ENCODE assay signal across 8 cellular contexts in genomic region chr6:119347466-119348307, GRCh38. TPM values are rescaled to one million over a fixed set of nuclear protein-coding genes. Genes with fewer than 3 reads are reported as not detected.
DNase-seq lines count a peak whose midpoint lies in the region; ATAC-seq and TF ChIP-seq lines count a peak whose summit lies in the region.

No MANE protein-coding gene starts in this region.

- H3K36me3 Mint-ChIP-seq in T-helper 1 cell treated with Interleukin-12 subunit alpha and Interleukin-12 subunit beta and Interleukin-4 antibody, amounts not matched to agents 30 μg/mL and 1 μg/mL, for 36 hours (ENCODE audit: low read depth), result peaks cover 15% of the 10 kb centered on the region
- no peaks in the 10 kb centered on the region for H3K36me3 Mint-ChIP-seq in memory B cell

- TF ChIP-seq POLR2A in stomach (IDR thresholded peaks at IDR 0.05), result no peak

- DNase-seq in Daoy (ENCODE audit: low read depth) (peak; percentile 37), colonic mucosa (peak; percentile 73), memory B cell (ENCODE audit: low spot score in 2 of 2) (peak in 1 of 2 donors; percentile 19), stomach (peak; percentile 52), NCI-H2227 (lab: John Stamatoyannopoulos, UW; ENCODE audit: unreplicated experiment) (no peak)

- WGBS in stomach, 5 donors, result 7 to 9% (median 8%) methylated on average over 24 of the region's 24 CpGs

- H3K4me3 ChIP-seq in colonic mucosa (peak overlapping the region; percentile 91), stomach (peak overlapping the region; percentile 83 to 95 (median 92))

- intact Hi-C loops in colonic mucosa (cut with DNase I) (loop anchor here (5.0 kb wide), 1 partner anchor 200 kb away; no protein-coding TSS in a partner anchor), stomach (cut with DNase I; ENCODE audit: low total_unique reads) (no loop called here)

- H3K27ac ChIP-seq in colonic mucosa (peak overlapping the region; percentile 93), stomach (peak overlapping the region; percentile 46 to 98 (median 97))

- ATAC-seq in GM19452 (IDR thresholded peaks at IDR 0.05; ENCODE audit: unreplicated experiment) (peak; percentile 26), HG03469 (IDR thresholded peaks at IDR 0.05; ENCODE audit: unreplicated experiment) (peak; percentile 15), memory B cell (ENCODE audit: low read depth) (peak; percentile 21)

- H3K9ac ChIP-seq in colonic mucosa (ENCODE audit: low read depth in 2 of 2, low read length in 2 of 2), result peak overlapping the region; percentile 71 to 91

- H3K4me3 Mint-ChIP-seq in T-helper 1 cell treated with Interleukin-12 subunit alpha and Interleukin-12 subunit beta and Interleukin-4 antibody, amounts not matched to agents 30 μg/mL and 1 μg/mL, for 36 hours, result peak overlapping the region; percentile 91
- H3K4me3 Mint-ChIP-seq in memory B cell, result peak overlapping the region; percentile 88

- TF ChIP-seq EP300 in stomach (IDR thresholded peaks at IDR 0.05), result no peak

- H3K9me3 ChIP-seq in colonic mucosa (no peaks in the 10 kb centered on the region), stomach (no peaks in the 10 kb centered on the region)

- no peaks in the 10 kb centered on the region for H3K27me3 ChIP-seq in colonic mucosa
- no peaks in the 10 kb centered on the region for H3K27me3 ChIP-seq in stomach

- no peaks in the 10 kb centered on the region for H3K36me3 ChIP-seq in colonic mucosa
- no peaks in the 10 kb centered on the region for H3K36me3 ChIP-seq in stomach

- H3K27me3 Mint-ChIP-seq in T-helper 1 cell treated with Interleukin-12 subunit alpha and Interleukin-12 subunit beta and Interleukin-4 antibody, amounts not matched to agents 30 μg/mL and 1 μg/mL, for 36 hours (ENCODE audit: low read depth), result no peaks in the 10 kb centered on the region
- H3K27me3 Mint-ChIP-seq in memory B cell, result no peaks in the 10 kb centered on the region

- H3K4me1 ChIP-seq in colonic mucosa (no peaks in the 10 kb centered on the region), stomach (peaks cover 5 to 76% (median 32%) of the 10 kb centered on the region in 4 donors)

- H3K4me1 Mint-ChIP-seq in T-helper 1 cell treated with Interleukin-12 subunit alpha and Interleukin-12 subunit beta and Interleukin-4 antibody, amounts not matched to agents 30 μg/mL and 1 μg/mL, for 36 hours (ENCODE audit: low read depth), result peaks cover 44% of the 10 kb centered on the region
- H3K4me1 Mint-ChIP-seq in memory B cell, result peaks cover 25% of the 10 kb centered on the region

- H3K27ac Mint-ChIP-seq in T-helper 1 cell treated with Interleukin-12 subunit alpha and Interleukin-12 subunit beta and Interleukin-4 antibody, amounts not matched to agents 30 μg/mL and 1 μg/mL, for 36 hours, result peak overlapping the region; percentile 87
- H3K27ac Mint-ChIP-seq in memory B cell, result peak overlapping the region; percentile 88

- TF ChIP-seq CTCF in colonic mucosa (IDR thresholded peaks at IDR 0.05), result no peak
- TF ChIP-seq CTCF in stomach (IDR thresholded peaks at IDR 0.05), result no peak

- no peaks in the 10 kb centered on the region for H3K9me3 Mint-ChIP-seq in T-helper 1 cell treated with Interleukin-12 subunit alpha and Interleukin-12 subunit beta and Interleukin-4 antibody, amounts not matched to agents 30 μg/mL and 1 μg/mL, for 36 hours
- H3K9me3 Mint-ChIP-seq in memory B cell, result no peaks in the 10 kb centered on the region

RNA-seq across cellular contexts. Expression of gene MAN1A1, which starts 1.9 kb away (rescaled TPM):
- 13.0 and 22.9 TPM in 2 replicates for total RNA-seq in Daoy (2014; rRNA removed; shearing (Covaris generic))
- total RNA-seq in colonic mucosa (10 to 100 TPM; 43.5 to 77.1 TPM), stomach (100 to 1,000 TPM in 2 of 5 donors, 10 to 100 TPM in 3; 42.9 to 132 (median 62.0) TPM)
- polyA plus RNA-seq in stomach, result 10 to 100 TPM in 1 of 3 donors, 1 to 10 TPM in 2; 8.0 to 10.5 (median 9.1) TPM
